In the genomic region with DNA sequence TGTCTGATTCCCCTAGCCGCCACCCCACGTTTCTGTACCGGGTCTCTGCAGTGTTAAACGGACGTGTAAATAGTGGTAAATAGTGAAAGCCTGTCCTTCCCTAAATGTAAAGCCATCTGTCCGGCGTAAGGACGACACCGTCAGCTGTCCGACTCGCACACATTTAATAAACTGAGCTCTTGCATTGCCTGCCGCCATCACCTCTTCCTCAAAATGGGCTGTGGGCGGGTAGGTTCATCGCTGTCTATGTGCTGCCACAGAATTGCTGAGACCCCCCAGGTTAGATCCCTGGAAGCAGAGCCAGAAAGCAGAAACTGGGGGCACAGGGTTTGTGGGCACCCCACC, we compare ENCODE assay signal across 13 cellular contexts. TPM values are rescaled to one million over a fixed set of nuclear protein-coding genes. Genes with fewer than 3 reads are reported as not detected.
A peak's percentile ranks its signal among the peaks of the same experiment; 100 is the strongest.
DNase-seq lines count a peak whose midpoint lies in the region; ATAC-seq and TF ChIP-seq lines count a peak whose summit lies in the region.
"Had no signal": no experiment of that assay in that cellular context is flagged by ENCODE, and none has a peak within 500 bp of the region (broad histone marks: within the 10 kb centered on the region; RNA-seq: fewer than 3 reads in every experiment).

No MANE protein-coding gene starts in this region.

- peaks cover 0 to 5% of the 10 kb centered on the region in 2 donors for H3K27me3 Mint-ChIP-seq in natural killer cell (ENCODE audit: low read depth in 2 of 2)
- no peaks in the 10 kb centered on the region for H3K27me3 Mint-ChIP-seq in natural killer cell treated with Interleukin-12 subunit alpha and Interleukin-12 subunit beta and Interleukin-15 and Interleukin-18, amount 100 ng/mL, for 72 hours

- no peak for DNase-seq in natural killer cell
- DNase-seq in natural killer cell treated with Interleukin-12 subunit alpha and Interleukin-12 subunit beta and Interleukin-15 and Interleukin-18, amount 100 ng/mL, for 72 hours (ENCODE audit: low spot score): no peak
- DNase-seq in dorsolateral prefrontal cortex: no peak
- no peak for DNase-seq in HPDE6-E6E7 (ENCODE audit: extremely low spot score)
- no peak for DNase-seq in kidney glomerular epithelial cell (lab: John Stamatoyannopoulos, UW)
- DNase-seq: activated CD4-positive, alpha-beta T cell treated with anti-CD3 and anti-CD28 coated beads, Interleukin-2, amount 50 U/mL, for 1 hour; activated naive CD4-positive, alpha-beta T cell; NCI-H446; stimulated activated naive CD8-positive, alpha-beta T cell treated with anti-CD3 and anti-CD28 coated beads, Interleukin-15, amount 100 ng/mL, for 72 hours had no signal

- no peaks in the 10 kb centered on the region for H3K9me3 Mint-ChIP-seq in natural killer cell
- no peaks in the 10 kb centered on the region for H3K9me3 Mint-ChIP-seq in natural killer cell treated with Interleukin-12 subunit alpha and Interleukin-12 subunit beta and Interleukin-15 and Interleukin-18, amount 100 ng/mL, for 72 hours
- H3K9me3 Mint-ChIP-seq: stimulated activated naive CD8-positive, alpha-beta T cell treated with anti-CD3 and anti-CD28 coated beads, Interleukin-15, amount 100 ng/mL, for 72 hours had no signal

- H3K4me1 Mint-ChIP-seq in natural killer cell: peaks cover 0 to 25% of the 10 kb centered on the region in 2 donors
- peaks cover 4 to 16% of the 10 kb centered on the region in 2 donors for H3K4me1 Mint-ChIP-seq in natural killer cell treated with Interleukin-12 subunit alpha and Interleukin-12 subunit beta and Interleukin-15 and Interleukin-18, amount 100 ng/mL, for 72 hours (ENCODE audit: low read depth in 2 of 2)

- intact Hi-C loops in natural killer cell (cut with micrococcal nuclease): no loop called here
- intact Hi-C loops in dorsolateral prefrontal cortex (cut with DNase I): no loop called here

- H3K4me3 Mint-ChIP-seq in natural killer cell: peak overlapping the region; percentile 15
- H3K4me3 Mint-ChIP-seq in natural killer cell treated with Interleukin-12 subunit alpha and Interleukin-12 subunit beta and Interleukin-15 and Interleukin-18, amount 100 ng/mL, for 72 hours: no peak overlapping the region
- H3K4me3 Mint-ChIP-seq: GM23338; stimulated activated naive CD8-positive, alpha-beta T cell treated with anti-CD3 and anti-CD28 coated beads, Interleukin-15, amount 100 ng/mL, for 72 hours had no signal

- ATAC-seq in natural killer cell (no peak), GM21723 (IDR thresholded peaks at IDR 0.05; ENCODE audit: unreplicated experiment) (no peak)
- ATAC-seq in natural killer cell treated with Interleukin-12 subunit alpha and Interleukin-12 subunit beta and Interleukin-15 and Interleukin-18, amount 100 ng/mL, for 72 hours: no peak
- ATAC-seq: GM23338; SK-N-SH treated with all-trans-retinoic acid at 6 μM for 48 hours; stimulated activated naive CD8-positive, alpha-beta T cell treated with anti-CD3 and anti-CD28 coated beads, Interleukin-15, amount 100 ng/mL, for 72 hours had no signal

- H3K27me3 ChIP-seq in dorsolateral prefrontal cortex: peaks cover 0 to 15% (median 0%) of the 10 kb centered on the region in 45 donors

- peak overlapping the region in 44 of 59 donors; percentile 1 to 86 (median 72) for H3K27ac ChIP-seq in dorsolateral prefrontal cortex

- peak overlapping the region in 3 of 59 donors; percentile 8 to 26 (median 13) for H3K4me3 ChIP-seq in dorsolateral prefrontal cortex
- H3K4me3 ChIP-seq: GM23338 had no signal

- H3K36me3 Mint-ChIP-seq in natural killer cell: no peaks in the 10 kb centered on the region
- no peaks in the 10 kb centered on the region for H3K36me3 Mint-ChIP-seq in natural killer cell treated with Interleukin-12 subunit alpha and Interleukin-12 subunit beta and Interleukin-15 and Interleukin-18, amount 100 ng/mL, for 72 hours

- TF ChIP-seq CTCF in natural killer cell (IDR thresholded peaks at IDR 0.05) (no peak), dorsolateral prefrontal cortex (IDR thresholded peaks at IDR 0.05 in 54 of 56, conservative IDR thresholded peaks at IDR 0.05 in 2 of 56; ENCODE audit: low read depth in 1 of 56, partially characterized antibody in 56 of 56) (no peak)

- H3K27ac Mint-ChIP-seq in natural killer cell: no peak overlapping the region
- no peak overlapping the region for H3K27ac Mint-ChIP-seq in natural killer cell treated with Interleukin-12 subunit alpha and Interleukin-12 subunit beta and Interleukin-15 and Interleukin-18, amount 100 ng/mL, for 72 hours
- H3K27ac Mint-ChIP-seq: GM23338; stimulated activated naive CD8-positive, alpha-beta T cell treated with anti-CD3 and anti-CD28 coated beads, Interleukin-15, amount 100 ng/mL, for 72 hours had no signal

RNA-seq across cellular contexts. Expression of a gene that starts 6.0 kb away (rescaled TPM):
- total RNA-seq in natural killer cell: 10 to 100 TPM; 30.2 to 42.2 (median 34.3) TPM
- total RNA-seq in natural killer cell treated with Interleukin-12 subunit alpha and Interleukin-12 subunit beta and Interleukin-15 and Interleukin-18, amount 100 ng/mL, for 72 hours: 10 to 100 TPM; 45.1 to 58.4 TPM
- 10 to 100 TPM; 28.3 to 63.0 (median 35.2) TPM for total RNA-seq in dorsolateral prefrontal cortex

RNA-seq across cellular contexts. Expression of a gene that starts 17.1 kb away (rescaled TPM):
- total RNA-seq in natural killer cell (1 to 10 TPM; 4.1 to 6.0 (median 5.3) TPM), dorsolateral prefrontal cortex (10 to 100 TPM in 50 of 120 experiments, 1 to 10 TPM in 70; 4.5 to 20.4 (median 9.5) TPM)
- total RNA-seq in natural killer cell treated with Interleukin-12 subunit alpha and Interleukin-12 subunit beta and Interleukin-15 and Interleukin-18, amount 100 ng/mL, for 72 hours: 1 to 10 TPM; 1.2 to 2.3 TPM

RNA-seq across cellular contexts. Expression of a gene that starts 18.0 kb away (rescaled TPM):
- 1 to 10 TPM; 3.9 to 5.0 (median 4.3) TPM for total RNA-seq in natural killer cell
- total RNA-seq in natural killer cell treated with Interleukin-12 subunit alpha and Interleukin-12 subunit beta and Interleukin-15 and Interleukin-18, amount 100 ng/mL, for 72 hours: 1 to 10 TPM; 1.7 to 3.2 TPM
- total RNA-seq in dorsolateral prefrontal cortex: 10 to 100 TPM in 116 of 120 experiments, 1 to 10 TPM in 4; 6.9 to 23.9 (median 14.3) TPM

RNA-seq across cellular contexts. Expression of a gene that starts 23.1 kb away (rescaled TPM):
- total RNA-seq in natural killer cell (under 1 TPM; 0.14 to 0.58 (median 0.27) TPM), dorsolateral prefrontal cortex (100 to 1,000 TPM; 130 to 289 (median 183) TPM)
- total RNA-seq in natural killer cell treated with Interleukin-12 subunit alpha and Interleukin-12 subunit beta and Interleukin-15 and Interleukin-18, amount 100 ng/mL, for 72 hours: under 1 TPM; 0.05 to 0.17 TPM
- total RNA-seq: RPMI7951 had no signal

RNA-seq across cellular contexts. Expression of a gene that starts 34.8 kb away (rescaled TPM):
- 100 to 1,000 TPM; 731 to 872 (median 837) TPM for total RNA-seq in natural killer cell
- total RNA-seq in natural killer cell treated with Interleukin-12 subunit alpha and Interleukin-12 subunit beta and Interleukin-15 and Interleukin-18, amount 100 ng/mL, for 72 hours: 1,000 to 10,000 TPM in 1 of 2 donors, 100 to 1,000 TPM in 1; 757 to 1,081 TPM
- 100 to 1,000 TPM; 343 to 670 (median 497) TPM for total RNA-seq in dorsolateral prefrontal cortex
